In the genomic region with DNA sequence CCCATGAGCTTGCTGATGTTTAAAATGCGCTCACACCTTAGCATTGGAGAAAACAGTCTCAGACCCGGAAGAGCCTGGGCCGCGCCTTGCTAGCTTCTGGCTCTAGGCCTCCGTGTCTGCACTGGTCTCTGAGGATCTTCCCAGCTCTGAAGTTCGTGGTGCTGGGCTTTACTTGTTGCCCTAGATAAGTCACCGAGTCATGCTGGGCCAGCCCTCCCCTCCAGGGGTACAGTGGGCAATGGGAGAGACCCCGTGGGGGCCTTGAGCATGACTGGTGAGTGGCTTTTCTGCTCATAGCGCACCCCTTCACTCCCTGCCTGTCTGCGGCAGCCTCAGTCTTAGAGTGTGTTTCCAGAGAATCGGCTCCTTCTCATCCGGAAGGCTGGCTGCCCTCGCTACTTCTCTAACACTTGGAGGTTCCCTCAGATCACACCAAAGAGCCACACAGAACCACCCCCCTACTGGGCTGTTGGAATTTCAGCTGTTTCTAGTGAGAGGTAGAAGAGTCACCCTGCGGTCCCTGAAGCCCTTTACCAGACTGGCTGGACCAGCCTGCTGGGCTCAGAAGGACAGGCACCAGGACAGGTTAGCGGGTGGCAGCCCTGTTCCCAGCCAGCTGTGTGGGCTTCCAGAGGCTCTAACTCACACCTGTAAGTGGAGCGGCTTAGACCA, we compare ENCODE assay signal across 19 cellular contexts. TPM values are rescaled to one million over a fixed set of nuclear protein-coding genes. Genes with fewer than 3 reads are reported as not detected.
DNase-seq lines count a peak whose midpoint lies in the region; ATAC-seq and TF ChIP-seq lines count a peak whose summit lies in the region.
"Had no signal": no experiment of that assay in that cellular context is flagged by ENCODE, and none has a peak within 500 bp of the region (broad histone marks: within the 10 kb centered on the region; RNA-seq: fewer than 3 reads in every experiment).

No MANE protein-coding gene starts in this region.

- H3K27ac Mint-ChIP-seq in neural crest cell (ENCODE audit: unreplicated experiment): peak overlapping the region; percentile 43
- H3K27ac Mint-ChIP-seq in activated naive CD8-positive, alpha-beta T cell treated with anti-CD3 and anti-CD28 coated beads for 36 hours: no peak overlapping the region
- H3K27ac Mint-ChIP-seq: CD4-positive, alpha-beta T cell; GM23338 had no signal

- H3K27me3 ChIP-seq in PC-3 (ENCODE audit: low read length): no peaks in the 10 kb centered on the region

- H3K27ac ChIP-seq in PC-3 (ENCODE audit: low read length): peak overlapping the region; percentile 19; the same call in 1 of the 2 replicates
- H3K27ac ChIP-seq: SK-N-MC had no signal

- H3K9me3 Mint-ChIP-seq in neural crest cell: no peaks in the 10 kb centered on the region
- no peaks in the 10 kb centered on the region for H3K9me3 Mint-ChIP-seq in activated naive CD8-positive, alpha-beta T cell treated with anti-CD3 and anti-CD28 coated beads for 36 hours
- H3K9me3 Mint-ChIP-seq: CD4-positive, alpha-beta T cell; GM23338 had no signal

- CTCF ChIA-PET in PC-3 (lab: Charles Lee): no interaction called here

- H2AFZ ChIP-seq in PC-3 (ENCODE audit: low read length): no peak overlapping the region
- H2AFZ ChIP-seq: GM23338 had no signal

- peaks cover 8% of the 10 kb centered on the region for H3K27me3 Mint-ChIP-seq in neural crest cell (ENCODE audit: low read depth)
- H3K27me3 Mint-ChIP-seq in activated naive CD8-positive, alpha-beta T cell treated with anti-CD3 and anti-CD28 coated beads for 36 hours: peaks cover 22% of the 10 kb centered on the region

- H3K9ac ChIP-seq in PC-3 (ENCODE audit: low read length): no peak overlapping the region

- H3K36me3 ChIP-seq in PC-3 (ENCODE audit: low read depth, low read length): peaks cover 97% of the 10 kb centered on the region
- H3K36me3 ChIP-seq: HAP-1 had no signal

- ATAC-seq in PC-3 (no peak), HG02870 (IDR thresholded peaks at IDR 0.05; ENCODE audit: unreplicated experiment) (no peak)
- ATAC-seq: GM12878, GM23338 had no signal

- TF ChIP-seq CTCF in PC-3 (conservative IDR thresholded peaks at IDR 0.05; ENCODE audit: low read depth, low read length) (no peak), neural crest cell (conservative IDR thresholded peaks at IDR 0.05) (no peak)

- no TSS peak for BruUV-seq in PC-3 (replicated peaks; lab: Mats Ljungman, UMichigan)

- intact Hi-C loops in PC-3 (cut with micrococcal nuclease): no loop called here

- no peaks in the 10 kb centered on the region for H3K9me2 ChIP-seq in PC-3 (replicated peaks; ENCODE audit: low read length)

- H3K4me1 ChIP-seq in PC-3 (ENCODE audit: insufficient read depth, low read length): no peaks in the 10 kb centered on the region; the same call in 1 of the 2 replicates
- H3K4me1 ChIP-seq: HAP-1 had no signal

- peaks cover 90% of the 10 kb centered on the region for H3F3A ChIP-seq in PC-3 (ENCODE audit: low read length, unreplicated experiment)

- DNase-seq in PC-3 (no peak), cerebellum (ENCODE audit: low spot score) (peak; percentile 10), neural crest cell (ENCODE audit: low read depth, low spot score) (no peak), NCI-H69 (lab: John Stamatoyannopoulos, UW) (no peak)
- DNase-seq in stimulated activated CD8-positive, alpha-beta memory T cell treated with anti-CD3 and anti-CD28 coated beads, Interleukin-4, amount 100 ng/mL, for 48 hours: peak; percentile 19
- DNase-seq in activated naive CD8-positive, alpha-beta T cell treated with anti-CD3 and anti-CD28 coated beads for 36 hours: no peak
- DNase-seq: CD4-positive, alpha-beta T cell; COR-L47; DMS 273 treated with DMSO at 0.1 percent for 48 hours; Kasumi-1; NCI-H1694; NCI-H446; OCI-M1; SHP77 had no signal

- H3K4me1 Mint-ChIP-seq in neural crest cell: peaks cover 37% of the 10 kb centered on the region
- no peaks in the 10 kb centered on the region for H3K4me1 Mint-ChIP-seq in activated naive CD8-positive, alpha-beta T cell treated with anti-CD3 and anti-CD28 coated beads for 36 hours

- H3K79me2 ChIP-seq in PC-3 (ENCODE audit: low read length): peaks cover 9% of the 10 kb centered on the region; the same call in 1 of the 2 replicates

- H3K4me3 Mint-ChIP-seq in neural crest cell: no peak overlapping the region
- H3K4me3 Mint-ChIP-seq in activated naive CD8-positive, alpha-beta T cell treated with anti-CD3 and anti-CD28 coated beads for 36 hours: no peak overlapping the region
- H3K4me3 Mint-ChIP-seq: CD4-positive, alpha-beta T cell; GM23338 had no signal

- H4K20me1 ChIP-seq in PC-3 (ENCODE audit: low read length): peaks cover 45% of the 10 kb centered on the region

- no peaks in the 10 kb centered on the region for H3K36me3 Mint-ChIP-seq in neural crest cell (ENCODE audit: low read depth)
- H3K36me3 Mint-ChIP-seq in activated naive CD8-positive, alpha-beta T cell treated with anti-CD3 and anti-CD28 coated beads for 36 hours: no peaks in the 10 kb centered on the region

- H3K4me2 ChIP-seq in PC-3 (ENCODE audit: low read length): no peak overlapping the region
- H3K4me2 ChIP-seq: GM23338 had no signal

- POLR2A ChIA-PET in PC-3 (lab: Charles Lee; ENCODE audit: unreplicated experiment): no interaction called here

- no peaks in the 10 kb centered on the region for H3K9me3 ChIP-seq in PC-3 (ENCODE audit: low read length)
- H3K9me3 ChIP-seq: HAP-1 had no signal

- H3K4me3 ChIP-seq in PC-3 (ENCODE audit: low read length): no peak overlapping the region
- H3K4me3 ChIP-seq: GM12878, GM23338, HAP-1, SK-N-MC had no signal

RNA-seq across cellular contexts. Expression of gene ALDH1A3, which starts 17.7 kb away (rescaled TPM):
- 5,398 and 6,043 TPM in 2 replicates for total RNA-seq in PC-3 (2014; rRNA removed)
- 46.3 TPM for total RNA-seq in cerebellum
- total RNA-seq in neural crest cell: 8.0 and 9.2 TPM in 2 replicates
- not detected for total RNA-seq in activated naive CD8-positive, alpha-beta T cell treated with anti-CD3 and anti-CD28 coated beads for 36 hours
- total RNA-seq: CD4-positive, alpha-beta T cell had no signal

RNA-seq across cellular contexts. Expression of gene LRRK1, which starts 21.8 kb away (rescaled TPM):
- total RNA-seq in PC-3 (2014; rRNA removed): 7.0 and 11.4 TPM in 2 replicates
- 8.9 TPM for total RNA-seq in cerebellum
- total RNA-seq in neural crest cell: 1.7 and 2.5 TPM in 2 replicates
- total RNA-seq in activated naive CD8-positive, alpha-beta T cell treated with anti-CD3 and anti-CD28 coated beads for 36 hours: under 1 TPM; 0.29 to 0.30 TPM

Comparison
In these comparisons a context has a peak if more than half of its experiments do, and no peak if none do; other contexts are left out.
1. DNase-seq: peak in cerebellum (single experiment) and stimulated activated CD8-positive, alpha-beta memory T cell treated with anti-CD3 and anti-CD28 coated beads, Interleukin-4, amount 100 ng/mL, for 48 hours (single experiment); none in PC-3 (single experiment), neural crest cell (single experiment), activated naive CD8-positive, alpha-beta T cell treated with anti-CD3 and anti-CD28 coated beads for 36 hours (single experiment) and NCI-H69 (single experiment).
2. RNA of gene ALDH1A3, which starts 17.7 kb away (total RNA-seq): 5,398 to 6,043 TPM in PC-3; 46.3 TPM in cerebellum (single experiment), 8.0 to 9.2 TPM in neural crest cell and not detected in activated naive CD8-positive, alpha-beta T cell treated with anti-CD3 and anti-CD28 coated beads for 36 hours; every median in the first group is over 100 times any median in the second.